ENCODE assay signal across 22 cellular contexts in genomic region chr7:129729511-129729910, GRCh38.
A peak's percentile ranks its signal among the peaks of the same experiment; 100 is the strongest.
DNase-seq lines count a peak whose midpoint lies in the region; ATAC-seq, FAIRE-seq and TF ChIP-seq lines count a peak whose summit lies in the region.
"Had no signal": no experiment of that assay in that cellular context is flagged by ENCODE, and none has a peak within 500 bp of the region (broad histone marks: within the 10 kb centered on the region; RNA-seq: fewer than 3 reads in every experiment).

No MANE protein-coding gene starts in this region.

- no peak overlapping the region for H3K4ac ChIP-seq in IMR-90 (ENCODE audit: low read depth, low read length)

- no peak overlapping the region for H4K91ac ChIP-seq in IMR-90 (ENCODE audit: insufficient read depth, low read depth, low read length)

- in situ Hi-C loops in IMR-90 (cut with MboI; ENCODE audit: low sequenced_read_pairs), result no loop called here
- in situ Hi-C loops in K562 (cut with MboI), result no loop called here

- H2BK5ac ChIP-seq in IMR-90 (ENCODE audit: low read depth, low read length, poor library complexity, severe bottlenecking), result no peak overlapping the region

- H3K14ac ChIP-seq in IMR-90 (replicated peaks; ENCODE audit: low read depth, low read length), result no peak overlapping the region

- no peak for TF ChIP-seq POLR2A in IMR-90 (IDR thresholded peaks at IDR 0.05; ENCODE audit: low read depth, low read length)
- TF ChIP-seq POLR2A in K562 (conservative IDR thresholded peaks at IDR 0.05), result no peak

- H2AFZ ChIP-seq in IMR-90 (replicated peaks; ENCODE audit: low read length, poor library complexity), result no peak overlapping the region
- H2AFZ ChIP-seq in K562 (ENCODE audit: low read depth, low read length), result no peak overlapping the region
- H2AFZ ChIP-seq in PC-9, result no peak overlapping the region

- TF ChIP-seq CTCF in IMR-90 (conservative IDR thresholded peaks at IDR 0.05; ENCODE audit: low read depth, low read length) (no peak), K562 (IDR thresholded peaks at IDR 0.05 in 2 of 3, conservative IDR thresholded peaks at IDR 0.05 in 1 of 3; ENCODE audit: insufficient read depth in 2 of 3, low read depth in 1 of 3, low read length in 3 of 3) (no peak), neural crest cell (conservative IDR thresholded peaks at IDR 0.05) (no peak), PC-9 (conservative IDR thresholded peaks at IDR 0.05) (no peak)

- H3K27me3 ChIP-seq in IMR-90 (ENCODE audit: control insufficient read depth, insufficient read depth, low read length), result no peaks in the 10 kb centered on the region
- no peaks in the 10 kb centered on the region for H3K27me3 ChIP-seq in K562 (ENCODE audit: control insufficient read depth in 2 of 2, insufficient read depth in 2 of 2, low read length in 2 of 2)
- H3K27me3 ChIP-seq in PC-9 (ENCODE audit: insufficient read depth, low read depth), result no peaks in the 10 kb centered on the region
- H3K27me3 ChIP-seq: BE2C had no signal

- H2BK20ac ChIP-seq in IMR-90 (ENCODE audit: low read depth, low read length), result no peak overlapping the region

- H3K9me3 Mint-ChIP-seq in activated T-cell treated with anti-CD3 and anti-CD28 coated beads, Interleukin-2, amount 50 U/mL, for 24 hours, result no peaks in the 10 kb centered on the region
- H3K9me3 Mint-ChIP-seq in neural crest cell, result no peaks in the 10 kb centered on the region
- no peaks in the 10 kb centered on the region for H3K9me3 Mint-ChIP-seq in activated CD4-positive, alpha-beta T cell treated with anti-CD3 and anti-CD28 coated beads, Interleukin-2, amount 10 ng/mL, durations not matched to agents 7 days and 5 days
- H3K9me3 Mint-ChIP-seq: CD4-positive, CD25-positive, alpha-beta regulatory T cell; CD8-positive, alpha-beta memory T cell had no signal

- WGBS in IMR-90 (ENCODE audit: extremely low coverage in 2 of 2, insufficient read length in 1 of 2), 2 experiments, result no CpG with 5 or more reads among the region's 2 CpGs
- 82% methylated on average over 2 of the region's 2 CpGs for WGBS in K562 (ENCODE audit: insufficient coverage, low coverage, missing lambda C conversion rate)

- no peak overlapping the region for H2AK5ac ChIP-seq in IMR-90 (ENCODE audit: low read depth, low read length)

- no peaks in the 10 kb centered on the region for H3K79me1 ChIP-seq in IMR-90 (ENCODE audit: low read depth in 1 of 2, low read length in 2 of 2)

- dilution Hi-C loops in IMR-90 (cut with HindIII; ENCODE audit: low sequenced_read_pairs, unreplicated experiment), result no loop called here

- no peak overlapping the region for H3K23ac ChIP-seq in IMR-90 (ENCODE audit: low read depth, low read length)

- no peaks in the 10 kb centered on the region for H3K4me1 Mint-ChIP-seq in activated T-cell treated with anti-CD3 and anti-CD28 coated beads, Interleukin-2, amount 50 U/mL, for 24 hours (ENCODE audit: low read depth)
- H3K4me1 Mint-ChIP-seq in neural crest cell, result peaks cover 5% of the 10 kb centered on the region
- H3K4me1 Mint-ChIP-seq in activated CD4-positive, alpha-beta T cell treated with anti-CD3 and anti-CD28 coated beads, Interleukin-2, amount 10 ng/mL, durations not matched to agents 7 days and 5 days, result no peaks in the 10 kb centered on the region
- H3K4me1 Mint-ChIP-seq: CD4-positive, CD25-positive, alpha-beta regulatory T cell; CD8-positive, alpha-beta memory T cell had no signal

- H3K27ac ChIP-seq in IMR-90 (ENCODE audit: insufficient read depth, low read length) (no peak overlapping the region), K562 (ENCODE audit: extremely low read depth, low read depth, low read length) (no peak overlapping the region), PC-9 (no peak overlapping the region)

- no peak overlapping the region for H2BK15ac ChIP-seq in IMR-90 (ENCODE audit: low read depth, low read length)

- peaks cover 85% of the 10 kb centered on the region for H3K36me3 Mint-ChIP-seq in activated T-cell treated with anti-CD3 and anti-CD28 coated beads, Interleukin-2, amount 50 U/mL, for 24 hours (ENCODE audit: low read depth)
- peaks cover 21% of the 10 kb centered on the region for H3K36me3 Mint-ChIP-seq in neural crest cell (ENCODE audit: low read depth)
- H3K36me3 Mint-ChIP-seq in activated CD4-positive, alpha-beta T cell treated with anti-CD3 and anti-CD28 coated beads, Interleukin-2, amount 10 ng/mL, durations not matched to agents 7 days and 5 days (ENCODE audit: low read depth), result peaks cover 36% of the 10 kb centered on the region

- H3K4me3 Mint-ChIP-seq in activated T-cell treated with anti-CD3 and anti-CD28 coated beads, Interleukin-2, amount 50 U/mL, for 24 hours, result no peak overlapping the region
- H3K4me3 Mint-ChIP-seq in neural crest cell, result no peak overlapping the region
- no peak overlapping the region for H3K4me3 Mint-ChIP-seq in activated CD4-positive, alpha-beta T cell treated with anti-CD3 and anti-CD28 coated beads, Interleukin-2, amount 10 ng/mL, durations not matched to agents 7 days and 5 days
- H3K4me3 Mint-ChIP-seq: CD4-positive, CD25-positive, alpha-beta regulatory T cell; CD8-positive, alpha-beta memory T cell had no signal

- H3K4me1 ChIP-seq in IMR-90 (ENCODE audit: control insufficient read depth, insufficient read depth, low read length) (no peaks in the 10 kb centered on the region), K562 (replicated peaks in 1 of 2; ENCODE audit: control insufficient read depth in 2 of 2, insufficient read depth in 2 of 2, low read length in 2 of 2) (no peaks in the 10 kb centered on the region), PC-9 (replicated peaks; ENCODE audit: insufficient read depth) (no peaks in the 10 kb centered on the region)
- H3K4me1 ChIP-seq: BE2C had no signal

- no peaks in the 10 kb centered on the region for H3K79me2 ChIP-seq in K562 (ENCODE audit: control insufficient read depth, insufficient read depth, low read length)
- no peaks in the 10 kb centered on the region for H3K79me2 ChIP-seq in PC-9 (ENCODE audit: low read depth)

- no peaks in the 10 kb centered on the region for H4K20me1 ChIP-seq in IMR-90 (ENCODE audit: insufficient read depth, low read length)
- H4K20me1 ChIP-seq in K562 (replicated peaks; ENCODE audit: control insufficient read depth, insufficient read depth, low read length), result no peaks in the 10 kb centered on the region
- H4K20me1 ChIP-seq in PC-9 (ENCODE audit: insufficient read depth), result no peaks in the 10 kb centered on the region

- no peak overlapping the region for H2BK120ac ChIP-seq in IMR-90 (ENCODE audit: low read depth, low read length)

- no peaks in the 10 kb centered on the region for H3K9me3 ChIP-seq in IMR-90 (ENCODE audit: control insufficient read depth, insufficient read depth, low read length)
- H3K9me3 ChIP-seq in K562 (replicated peaks; ENCODE audit: control insufficient read depth, insufficient read depth, low read depth, low read length), result no peaks in the 10 kb centered on the region
- no peaks in the 10 kb centered on the region for H3K9me3 ChIP-seq in PC-9 (ENCODE audit: insufficient read depth, low read depth)
- H3K9me3 ChIP-seq: BE2C had no signal

- H3F3A ChIP-seq in PC-9 (ENCODE audit: insufficient read depth, low read depth), result no peaks in the 10 kb centered on the region

- H3K36me3 ChIP-seq in IMR-90 (ENCODE audit: control insufficient read depth, insufficient read depth, low read length) (peaks cover 9% of the 10 kb centered on the region), K562 (ENCODE audit: control insufficient read depth, insufficient read depth, low read length) (peaks cover 38% of the 10 kb centered on the region), PC-9 (ENCODE audit: low read depth) (peaks cover 3% of the 10 kb centered on the region; the same call in 1 of the 2 replicates)

- ATAC-seq in IMR-90 (ENCODE audit: low read depth), result no peak
- ATAC-seq in K562, result no peak
- no peak for ATAC-seq in HG03520 (IDR thresholded peaks at IDR 0.05; ENCODE audit: unreplicated experiment)
- ATAC-seq: GM12878 had no signal

- H2AK9ac ChIP-seq in IMR-90 (replicated peaks; ENCODE audit: low read depth, low read length, poor library complexity), result no peak overlapping the region

- no peak overlapping the region for H3K18ac ChIP-seq in IMR-90 (ENCODE audit: low read depth, low read length)

- BruUV-seq in IMR-90 (replicated peaks; lab: Mats Ljungman, UMichigan) (no TSS peak), K562 (replicated peaks; lab: Mats Ljungman, UMichigan) (no TSS peak), PC-9 (replicated peaks; lab: Mats Ljungman, UMichigan) (no TSS peak)

- POLR2A ChIA-PET in IMR-90 (lab: Charles Lee; ENCODE audit: unreplicated experiment) (no interaction called here), K562 (lab: Yijun Ruan, JAX) (no interaction called here), PC-9 (lab: Charles Lee; ENCODE audit: unreplicated experiment) (interaction anchor here (0.6 kb wide), 1 partner anchor 491 kb away, joined by 4 read pairs; no protein-coding TSS in a partner anchor)
- POLR2A ChIA-PET in activated CD4-positive, alpha-beta T cell treated with anti-CD3 and anti-CD28 coated beads, Interleukin-2, amount 10 ng/mL, durations not matched to agents 7 days and 5 days (lab: Charles Lee), result no interaction called here

- H3K9me2 ChIP-seq in PC-9 (ENCODE audit: insufficient read depth), result no peaks in the 10 kb centered on the region

- FAIRE-seq in K562 (lab: Jason Lieb, UNC), result no peak
- FAIRE-seq: GM12878, GM19239, H1, HTR-8/SVneo had no signal

- TF ChIP-seq RAD21 in IMR-90 (IDR thresholded peaks at IDR 0.05; ENCODE audit: low read length) (no peak), K562 (CRISPR knock-in tag; conservative IDR thresholded peaks at IDR 0.05 in 1 of 2, IDR thresholded peaks at IDR 0.05 in 1 of 2) (no peak)

- H3K27ac Mint-ChIP-seq in activated T-cell treated with anti-CD3 and anti-CD28 coated beads, Interleukin-2, amount 50 U/mL, for 24 hours, result peak overlapping the region; percentile 44
- peak overlapping the region; percentile 80 for H3K27ac Mint-ChIP-seq in neural crest cell (ENCODE audit: unreplicated experiment)
- H3K27ac Mint-ChIP-seq in activated CD4-positive, alpha-beta T cell treated with anti-CD3 and anti-CD28 coated beads, Interleukin-2, amount 10 ng/mL, durations not matched to agents 7 days and 5 days, result no peak overlapping the region

- H3K4me3 ChIP-seq in IMR-90 (ENCODE audit: insufficient read depth, low read depth, low read length) (no peak overlapping the region), K562 (no peak overlapping the region), PC-9 (no peak overlapping the region)
- H3K4me3 ChIP-seq: GM12878 had no signal

- no peak overlapping the region for H4K8ac ChIP-seq in IMR-90 (ENCODE audit: low read depth in 2 of 2, low read length in 2 of 2)

- intact Hi-C loops in IMR-90 (cut with micrococcal nuclease) (no loop called here), K562 (cut with micrococcal nuclease) (no loop called here), PC-9 (cut with micrococcal nuclease; ENCODE audit: unreplicated experiment) (no loop called here)

- H3K27me3 Mint-ChIP-seq in activated T-cell treated with anti-CD3 and anti-CD28 coated beads, Interleukin-2, amount 50 U/mL, for 24 hours, result no peaks in the 10 kb centered on the region
- no peaks in the 10 kb centered on the region for H3K27me3 Mint-ChIP-seq in neural crest cell (ENCODE audit: low read depth)
- H3K27me3 Mint-ChIP-seq in activated CD4-positive, alpha-beta T cell treated with anti-CD3 and anti-CD28 coated beads, Interleukin-2, amount 10 ng/mL, durations not matched to agents 7 days and 5 days, result no peaks in the 10 kb centered on the region
- H3K27me3 Mint-ChIP-seq: CD4-positive, CD25-positive, alpha-beta regulatory T cell; CD8-positive, alpha-beta memory T cell had no signal

- H3K9me1 ChIP-seq in IMR-90 (ENCODE audit: insufficient read depth, low read length) (0 out of 2 replicates have a peak, but pooled peaks cover 4% of the 10 kb centered on the region), K562 (ENCODE audit: control insufficient read depth, insufficient read depth, low read length) (no peaks in the 10 kb centered on the region)

- H3K9ac ChIP-seq in IMR-90 (ENCODE audit: low read depth, low read length), result no peak overlapping the region
- H3K9ac ChIP-seq in K562 (ENCODE audit: insufficient read depth in 1 of 2, low read depth in 2 of 2, low read length in 2 of 2), result no peak overlapping the region

- no peak for TF ChIP-seq EP300 in K562 (IDR thresholded peaks at IDR 0.05; ENCODE audit: low read length)

- H3K4me2 ChIP-seq in IMR-90 (ENCODE audit: low read depth, low read length) (no peak overlapping the region), K562 (ENCODE audit: insufficient read depth, low read length) (no peak overlapping the region), PC-9 (no peak overlapping the region)

- H3K56ac ChIP-seq in IMR-90 (ENCODE audit: extremely low read depth, insufficient read depth, low read length), result no peak overlapping the region

- no peak for DNase-seq in activated T-cell treated with anti-CD3 and anti-CD28 coated beads, Interleukin-2, amount 50 U/mL, for 24 hours
- DNase-seq in activated T-cell treated with anti-CD3 and anti-CD28 coated beads for 4 hours, result no peak
- no peak for DNase-seq in IMR-90
- DNase-seq in K562 (ENCODE audit: extremely low read depth in 1 of 4, low spot score in 3 of 4), result no peak
- no peak for DNase-seq in neural crest cell (ENCODE audit: low read depth, low spot score)
- DNase-seq in activated CD4-positive, alpha-beta T cell treated with anti-CD3 and anti-CD28 coated beads, Interleukin-2, amount 10 ng/mL, durations not matched to agents 7 days and 5 days, result no peak
- DNase-seq in PC-9, result no peak
- DNase-seq: 8988T; BE2C; C1 segment of cervical spinal cord; CD4-positive, CD25-positive, alpha-beta regulatory T cell; CD8-positive, alpha-beta memory T cell; DMS 273 treated with DMSO at 0.1 percent for 48 hours; DMS53; DND-41; EL; HCEC 1CT had no signal

- CTCF ChIA-PET in IMR-90 (lab: Yijun Ruan, JAX) (no interaction called here), K562 (lab: Yijun Ruan, JAX; ENCODE audit: low intra/inter-chr PET ratio) (no interaction called here), PC-9 (lab: Charles Lee) (no interaction called here)
- CTCF ChIA-PET in activated CD4-positive, alpha-beta T cell treated with anti-CD3 and anti-CD28 coated beads, Interleukin-2, amount 10 ng/mL, durations not matched to agents 7 days and 5 days (lab: Charles Lee), result no interaction called here

- no peak overlapping the region for H4K5ac ChIP-seq in IMR-90 (ENCODE audit: low read depth, low read length)
